ENCODE assay signal across 8 cellular contexts in genomic region chr19:47247308-47247990, GRCh38.
DNase-seq lines count a peak whose midpoint lies in the region; ATAC-seq lines count a peak whose summit lies in the region.

No MANE protein-coding gene starts in this region.

- ATAC-seq in memory B cell (ENCODE audit: low read depth) = no peak

- H3K27me3 Mint-ChIP-seq in dendritic cell treated with granulocyte-macrophage colony-stimulating factor and Interleukin-4, amounts not matched to agents 40 ng/mL and 50 ng/mL, for 4 days = peaks cover 34% of the 10 kb centered on the region
- H3K27me3 Mint-ChIP-seq in memory B cell = peaks cover 16% of the 10 kb centered on the region

- peak overlapping the region; percentile 8 for H3K4me3 Mint-ChIP-seq in dendritic cell treated with granulocyte-macrophage colony-stimulating factor and Interleukin-4, amounts not matched to agents 40 ng/mL and 50 ng/mL, for 4 days
- H3K4me3 Mint-ChIP-seq in memory B cell = no peak overlapping the region

- peak overlapping the region; percentile 47 for H3K27ac Mint-ChIP-seq in dendritic cell treated with granulocyte-macrophage colony-stimulating factor and Interleukin-4, amounts not matched to agents 40 ng/mL and 50 ng/mL, for 4 days
- no peak overlapping the region for H3K27ac Mint-ChIP-seq in memory B cell

- no peaks in the 10 kb centered on the region for H3K9me3 Mint-ChIP-seq in dendritic cell treated with granulocyte-macrophage colony-stimulating factor and Interleukin-4, amounts not matched to agents 40 ng/mL and 50 ng/mL, for 4 days
- no peaks in the 10 kb centered on the region for H3K9me3 Mint-ChIP-seq in memory B cell

- DNase-seq in NCI-H2196 (lab: John Stamatoyannopoulos, UW; ENCODE audit: unreplicated experiment) (peak; percentile 51), NCI-H2196 treated with DMSO at 0.1 percent for 48 hours (lab: John Stamatoyannopoulos, UW; ENCODE audit: unreplicated experiment) (no peak), NCI-H226 (peak; percentile 30), memory B cell (ENCODE audit: low spot score in 2 of 2) (peak; percentile 75 to 78), HPDE6-E6E7 (ENCODE audit: extremely low spot score) (no peak)
- DNase-seq in activated CD4-positive, alpha-beta T cell treated with anti-CD3 and anti-CD28 coated beads, Interleukin-2, amount 50 U/mL, for 4 hours = peak; percentile 73 to 75
- DNase-seq in stimulated activated CD8-positive, alpha-beta memory T cell treated with anti-CD3 and anti-CD28 coated beads, Interleukin-4, amount 100 ng/mL, for 4 hours (ENCODE audit: low read depth in 2 of 2, low spot score in 1 of 2) = peak; percentile 57 to 77

- no peaks in the 10 kb centered on the region for H3K36me3 Mint-ChIP-seq in dendritic cell treated with granulocyte-macrophage colony-stimulating factor and Interleukin-4, amounts not matched to agents 40 ng/mL and 50 ng/mL, for 4 days (ENCODE audit: low read depth)
- H3K36me3 Mint-ChIP-seq in memory B cell = peaks cover 4% of the 10 kb centered on the region

- peaks cover 5% of the 10 kb centered on the region for H3K4me1 Mint-ChIP-seq in dendritic cell treated with granulocyte-macrophage colony-stimulating factor and Interleukin-4, amounts not matched to agents 40 ng/mL and 50 ng/mL, for 4 days (ENCODE audit: low read depth)
- peaks cover 21% of the 10 kb centered on the region for H3K4me1 Mint-ChIP-seq in memory B cell

- intact Hi-C loops in dendritic cell treated with granulocyte-macrophage colony-stimulating factor and Interleukin-4, amounts not matched to agents 40 ng/mL and 50 ng/mL, for 4 days (cut with micrococcal nuclease) = loop anchor here (1.0 kb wide), 1 partner anchor 98 kb away; no protein-coding TSS in a partner anchor

Comparison
In these comparisons a context has a peak if more than half of its experiments do, and no peak if none do; other contexts are left out.
1. DNase-seq: peak in NCI-H2196 (single experiment), NCI-H226 (single experiment), activated CD4-positive, alpha-beta T cell treated with anti-CD3 and anti-CD28 coated beads, Interleukin-2, amount 50 U/mL, for 4 hours (2 of 2), memory B cell (2 of 2) and stimulated activated CD8-positive, alpha-beta memory T cell treated with anti-CD3 and anti-CD28 coated beads, Interleukin-4, amount 100 ng/mL, for 4 hours (2 of 2); none in NCI-H2196 treated with DMSO at 0.1 percent for 48 hours (single experiment) and HPDE6-E6E7 (single experiment).